Comparison of ENCODE assay signal across 28 cellular contexts in genomic region chr20:57456116-57456515, GRCh38.
"Had no signal": no experiment of that assay in that cellular context is flagged by ENCODE, and none has a peak within 500 bp of the region (broad histone marks: within the 10 kb centered on the region; RNA-seq: fewer than 3 reads in every experiment).

No MANE protein-coding gene starts in this region.

- H3K27me3 Mint-ChIP-seq: activated CD4-positive, alpha-beta T cell treated with anti-CD3 and anti-CD28 coated beads, Interleukin-2, amount 10 ng/mL, durations not matched to agents 7 days and 5 days; activated naive CD8-positive, alpha-beta T cell treated with anti-CD3 and anti-CD28 coated beads for 36 hours; activated naive CD8-positive, alpha-beta T cell treated with anti-CD3 and anti-CD28 coated beads, Interleukin-2, amount 50 U/mL, for 24 hours; activated T-cell treated with anti-CD3 and anti-CD28 coated beads, Interleukin-2, amount 50 U/mL, for 24 hours; effector memory CD8-positive, alpha-beta T cell had no signal

- H3K4me3 Mint-ChIP-seq: activated CD4-positive, alpha-beta memory T cell treated with anti-CD3 and anti-CD28 coated beads, Interleukin-2, amount 10 ng/mL, durations not matched to agents 7 days and 5 days; activated CD4-positive, alpha-beta T cell treated with anti-CD3 and anti-CD28 coated beads, Interleukin-2, amount 10 ng/mL, durations not matched to agents 7 days and 5 days; activated naive CD8-positive, alpha-beta T cell treated with anti-CD3 and anti-CD28 coated beads for 36 hours; activated naive CD8-positive, alpha-beta T cell treated with anti-CD3 and anti-CD28 coated beads, Interleukin-2, amount 50 U/mL, for 24 hours; activated T-cell treated with anti-CD3 and anti-CD28 coated beads, Interleukin-2, amount 50 U/mL, for 24 hours; activated T-cell treated with anti-CD3 and anti-CD28 coated beads, Interleukin-2, amount 50 U/mL, for 72 hours; effector memory CD8-positive, alpha-beta T cell had no signal

- H3K9me3 Mint-ChIP-seq: activated CD4-positive, alpha-beta memory T cell treated with anti-CD3 and anti-CD28 coated beads, Interleukin-2, amount 10 ng/mL, durations not matched to agents 7 days and 5 days; activated CD4-positive, alpha-beta T cell treated with anti-CD3 and anti-CD28 coated beads, Interleukin-2, amount 10 ng/mL, durations not matched to agents 7 days and 5 days; activated naive CD8-positive, alpha-beta T cell treated with anti-CD3 and anti-CD28 coated beads for 36 hours; activated T-cell treated with anti-CD3 and anti-CD28 coated beads, Interleukin-2, amount 50 U/mL, for 24 hours; activated T-cell treated with anti-CD3 and anti-CD28 coated beads, Interleukin-2, amount 50 U/mL, for 72 hours; effector memory CD8-positive, alpha-beta T cell had no signal

- H3K9me3 ChIP-seq: adrenal gland, body of pancreas, esophagus squamous epithelium, gastroesophageal sphincter had no signal

- DNase-seq: activated CD4-positive, alpha-beta memory T cell treated with anti-CD3 and anti-CD28 coated beads, Interleukin-2, amount 10 ng/mL, durations not matched to agents 7 days and 5 days; activated CD4-positive, alpha-beta T cell treated with anti-CD3 and anti-CD28 coated beads for 1 hour; activated CD4-positive, alpha-beta T cell treated with anti-CD3 and anti-CD28 coated beads for 4 hours; activated CD4-positive, alpha-beta T cell treated with anti-CD3 and anti-CD28 coated beads, Interleukin-2, amount 10 ng/mL, durations not matched to agents 7 days and 5 days; activated CD4-positive, alpha-beta T cell treated with anti-CD3 and anti-CD28 coated beads, Interleukin-2, amount 50 U/mL, for 4 hours; activated CD8-positive, alpha-beta memory T cell treated with anti-CD3 and anti-CD28 coated beads, Interleukin-2, amount 50 U/mL, for 48 hours; activated gamma-delta T cell; activated naive CD4-positive, alpha-beta T cell; activated naive CD4-positive, alpha-beta T cell treated with anti-CD3 and anti-CD28 coated beads, Interleukin-2, amount 50 U/mL, for 16 hours; activated naive CD8-positive, alpha-beta T cell treated with anti-CD3 and anti-CD28 coated beads for 36 hours; activated naive CD8-positive, alpha-beta T cell treated with anti-CD3 and anti-CD28 coated beads, Interleukin-2, amount 50 U/mL, for 24 hours; activated T-cell treated with anti-CD3 and anti-CD28 coated beads for 4 hours; activated T-cell treated with anti-CD3 and anti-CD28 coated beads, Interleukin-2, amount 50 U/mL, for 24 hours; activated T-cell treated with anti-CD3 and anti-CD28 coated beads, Interleukin-2, amount 50 U/mL, for 72 hours; adrenal gland; amygdala; aorta; body of pancreas; caudate nucleus; cortex of kidney; dermis blood vessel endothelial cell; effector CD4-positive, alpha-beta T cell; effector memory CD8-positive, alpha-beta T cell; erythroblast; esophagus squamous epithelium; foreskin melanocyte; T-helper 2 cell had no signal

- H3K4me3 ChIP-seq: adrenal gland, body of pancreas, esophagus squamous epithelium, gastroesophageal sphincter had no signal

- H3K27ac ChIP-seq: adrenal gland, body of pancreas had no signal

- H3K4me1 ChIP-seq: adrenal gland, body of pancreas had no signal

- H3K27me3 ChIP-seq: adrenal gland, body of pancreas, gastroesophageal sphincter had no signal

- H3K36me3 ChIP-seq: adrenal gland, esophagus squamous epithelium, gastroesophageal sphincter had no signal

- H3K27ac Mint-ChIP-seq: activated CD4-positive, alpha-beta memory T cell treated with anti-CD3 and anti-CD28 coated beads, Interleukin-2, amount 10 ng/mL, durations not matched to agents 7 days and 5 days; activated CD4-positive, alpha-beta T cell treated with anti-CD3 and anti-CD28 coated beads, Interleukin-2, amount 10 ng/mL, durations not matched to agents 7 days and 5 days; activated naive CD8-positive, alpha-beta T cell treated with anti-CD3 and anti-CD28 coated beads for 36 hours; activated naive CD8-positive, alpha-beta T cell treated with anti-CD3 and anti-CD28 coated beads, Interleukin-2, amount 50 U/mL, for 24 hours; activated T-cell treated with anti-CD3 and anti-CD28 coated beads, Interleukin-2, amount 50 U/mL, for 24 hours; activated T-cell treated with anti-CD3 and anti-CD28 coated beads, Interleukin-2, amount 50 U/mL, for 72 hours; effector memory CD8-positive, alpha-beta T cell had no signal

- ATAC-seq: activated naive CD8-positive, alpha-beta T cell treated with anti-CD3 and anti-CD28 coated beads, Interleukin-2, amount 50 U/mL, for 24 hours; activated T-cell treated with anti-CD3 and anti-CD28 coated beads, Interleukin-2, amount 50 U/mL, for 72 hours; body of pancreas; effector memory CD8-positive, alpha-beta T cell; gastroesophageal sphincter had no signal
